11 cellular contexts compared by ENCODE assay signal in the genomic region with DNA sequence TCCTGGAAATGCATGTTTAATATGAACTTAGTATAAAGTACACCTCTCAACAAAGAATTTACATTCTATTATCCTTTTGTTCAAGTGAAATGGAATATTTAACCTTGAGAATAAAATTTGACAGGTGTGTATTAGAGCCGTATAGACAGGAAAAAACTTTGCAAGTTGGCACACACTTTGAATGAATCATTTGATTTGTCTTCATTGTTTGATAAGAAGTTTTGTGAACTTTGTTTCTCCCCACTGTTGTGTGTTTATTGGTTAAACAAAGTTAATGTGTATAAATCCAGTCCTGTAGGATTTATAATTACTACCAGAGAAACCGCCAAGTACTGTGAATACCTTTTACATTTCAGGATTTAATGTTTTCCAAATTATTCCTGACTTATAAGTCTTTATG. TPM values are rescaled to one million over a fixed set of nuclear protein-coding genes. Genes with fewer than 3 reads are reported as not detected.
DNase-seq lines count a peak whose midpoint lies in the region; ATAC-seq and TF ChIP-seq lines count a peak whose summit lies in the region.
"Had no signal": no experiment of that assay in that cellular context is flagged by ENCODE, and none has a peak within 500 bp of the region (broad histone marks: within the 10 kb centered on the region; RNA-seq: fewer than 3 reads in every experiment).

No MANE protein-coding gene starts in this region.

- peak overlapping the region; percentile 89 for H3K4me3 ChIP-seq in OCI-LY3 (ENCODE audit: low read length)
- no peak overlapping the region for H3K4me3 ChIP-seq in epithelial cell of esophagus (ENCODE audit: low read length)
- H3K4me3 ChIP-seq in neuron (ENCODE audit: low read length), result peak overlapping the region; percentile 67
- H3K4me3 ChIP-seq in Karpas-422 (ENCODE audit: low read length), result no peak overlapping the region

- peak overlapping the region; percentile 94 for H3K4me3 Mint-ChIP-seq in Calu3 (ENCODE audit: low read depth, unreplicated experiment)

- H3K79me2 ChIP-seq in OCI-LY3 (ENCODE audit: low read length), result peaks cover 20% of the 10 kb centered on the region
- H3K79me2 ChIP-seq in Karpas-422 (ENCODE audit: low read length), result no peaks in the 10 kb centered on the region

- H4K20me1 ChIP-seq in OCI-LY3 (ENCODE audit: insufficient read depth, low read length) (no peaks in the 10 kb centered on the region), Karpas-422 (ENCODE audit: insufficient read depth, low read depth, low read length) (no peaks in the 10 kb centered on the region)

- H3K4me2 ChIP-seq in OCI-LY3 (ENCODE audit: low read length) (peak overlapping the region; percentile 95), Karpas-422 (ENCODE audit: low read depth, low read length, poor library complexity, severe bottlenecking) (no peak overlapping the region)

- H3K9me2 ChIP-seq in Karpas-422 (replicated peaks; ENCODE audit: insufficient read depth, low read length), result no peaks in the 10 kb centered on the region

- TF ChIP-seq CTCF in Calu3 (IDR thresholded peaks at IDR 0.05; ENCODE audit: unreplicated experiment) (no peak), OCI-LY3 (IDR thresholded peaks at IDR 0.05; ENCODE audit: low read depth, low read length) (no peak), epithelial cell of esophagus (IDR thresholded peaks at IDR 0.05; ENCODE audit: insufficient read depth, low read depth, low read length, missing control alignments) (no peak), foreskin keratinocyte (conservative IDR thresholded peaks at IDR 0.05) (no peak)

- peaks cover 37% of the 10 kb centered on the region for H3K36me3 Mint-ChIP-seq in Calu3 (ENCODE audit: insufficient read depth, unreplicated experiment)

- BruUV-seq in Calu3 (replicated peaks; lab: Mats Ljungman, UMichigan), result no TSS peak

- H3K9me3 ChIP-seq in OCI-LY3 (ENCODE audit: insufficient read depth, low read length) (no peaks in the 10 kb centered on the region), neuron (ENCODE audit: low read length) (no peaks in the 10 kb centered on the region), Karpas-422 (ENCODE audit: low read length) (no peaks in the 10 kb centered on the region)

- H3K4me1 Mint-ChIP-seq in Calu3 (ENCODE audit: low read depth, unreplicated experiment), result peaks cover 9% of the 10 kb centered on the region

- H3K4me1 ChIP-seq in OCI-LY3 (ENCODE audit: low read length) (peaks cover 31% of the 10 kb centered on the region), neuron (ENCODE audit: insufficient read depth, low read length) (peaks cover 25% of the 10 kb centered on the region), foreskin keratinocyte (peaks cover 22% of the 10 kb centered on the region), Karpas-422 (ENCODE audit: low read length) (no peaks in the 10 kb centered on the region)

- no peaks in the 10 kb centered on the region for H3K9me3 Mint-ChIP-seq in Calu3 (ENCODE audit: low read depth, unreplicated experiment)
- H3K9me3 Mint-ChIP-seq: stimulated activated naive B cell treated with anti-CD40 and anti-IgM and Interleukin-4, amounts not matched to agents 10 μg/mL and 1 μg/mL and 100 μg/mL, for 72 hours had no signal

- ATAC-seq in foreskin keratinocyte, result no peak
- ATAC-seq in GM21825 (IDR thresholded peaks at IDR 0.05; ENCODE audit: unreplicated experiment), result no peak
- ATAC-seq: stimulated activated naive B cell treated with anti-CD40 and anti-IgM and Interleukin-4, amounts not matched to agents 10 μg/mL and 1 μg/mL and 100 μg/mL, for 72 hours had no signal

- H2AFZ ChIP-seq in OCI-LY3 (ENCODE audit: low read depth, low read length) (no peak overlapping the region), neuron (ENCODE audit: low read depth, low read length) (no peak overlapping the region), Karpas-422 (ENCODE audit: low read length) (no peak overlapping the region)

- CTCF ChIA-PET in Calu3 (lab: Charles Lee), result no interaction called here

- intact Hi-C loops in Calu3 (cut with micrococcal nuclease; ENCODE audit: unreplicated experiment), result loop anchor here (2.0 kb wide), 1 partner anchor 56 kb away; no protein-coding TSS in a partner anchor

- H3K27me3 ChIP-seq in OCI-LY3 (ENCODE audit: low read depth, low read length) (no peaks in the 10 kb centered on the region), neuron (ENCODE audit: insufficient read depth, low read length) (peaks cover 2% of the 10 kb centered on the region), foreskin keratinocyte (no peaks in the 10 kb centered on the region), Karpas-422 (ENCODE audit: low read length) (no peaks in the 10 kb centered on the region)

- H3K27ac ChIP-seq in OCI-LY3 (ENCODE audit: low read length) (no peak overlapping the region), foreskin keratinocyte (no peak overlapping the region), Karpas-422 (ENCODE audit: low read length) (no peak overlapping the region)

- H3K36me3 ChIP-seq in OCI-LY3 (replicated peaks; ENCODE audit: low read depth, low read length) (no peaks in the 10 kb centered on the region), neuron (ENCODE audit: insufficient read depth, low read length) (no peaks in the 10 kb centered on the region), Karpas-422 (ENCODE audit: insufficient read depth, low read length) (no peaks in the 10 kb centered on the region)

- H3K27me3 Mint-ChIP-seq in Calu3 (ENCODE audit: unreplicated experiment), result no peaks in the 10 kb centered on the region

- H3K9ac ChIP-seq in OCI-LY3 (ENCODE audit: low read length) (peak overlapping the region; percentile 11; the same call in 1 of the 2 replicates), Karpas-422 (ENCODE audit: low read length) (no peak overlapping the region)

- H3K27ac Mint-ChIP-seq in Calu3 (ENCODE audit: unreplicated experiment), result no peak overlapping the region
- H3K27ac Mint-ChIP-seq: stimulated activated naive B cell treated with anti-CD40 and anti-IgM and Interleukin-4, amounts not matched to agents 10 μg/mL and 1 μg/mL and 100 μg/mL, for 72 hours had no signal

- no peak for DNase-seq in Calu3
- DNase-seq in epithelial cell of esophagus (ENCODE audit: low read depth), result peak; percentile 32
- no peak for DNase-seq in foreskin keratinocyte
- DNase-seq in 8988T, result no peak
- no peak for DNase-seq in Karpas-422
- DNase-seq: dermis blood vessel endothelial cell; NCI-H226; stimulated activated naive B cell treated with anti-CD40 and anti-IgM and Interleukin-4, amounts not matched to agents 10 μg/mL and 1 μg/mL and 100 μg/mL, for 72 hours had no signal

RNA-seq across cellular contexts. Expression of a gene that starts 2.0 kb away (rescaled TPM):
- total RNA-seq in Calu3 (2022) (8.3 and 10.4 TPM in 2 replicates), foreskin keratinocyte (3.5 and 4.4 TPM in 2 replicates)
- 0.19 and 0.30 TPM in 2 replicates for polyA plus RNA-seq in foreskin keratinocyte
- total RNA-seq in Karpas-422 (2014; rRNA removed; shearing (Covaris generic); ENCODE audit: low replicate concordance), result not detected in 2 replicates

Comparison
In these comparisons a context has a peak if more than half of its experiments do, and no peak if none do; other contexts are left out.
1. H3K4me3 ChIP-seq: peak in OCI-LY3 (single experiment) and neuron (single experiment); none in epithelial cell of esophagus (single experiment) and Karpas-422 (single experiment).